Comparison of ENCODE assay signal across 1 cellular context in genomic region chr1:156898151-156898550, GRCh38.
TF ChIP-seq lines count a peak whose summit lies in the region.

No MANE protein-coding gene starts in this region.

TF ChIP-seq in HCT116, 20 proteins besides CTCF, POLR2A, EP300 and RAD21 (continued from another document):
- no peak for TF ChIP-seq REST (IDR thresholded peaks at IDR 0.05; ENCODE audit: low read depth)
- no peak for TF ChIP-seq SP1 (IDR thresholded peaks at IDR 0.05; ENCODE audit: low read depth)
- TF ChIP-seq EGR1 (IDR thresholded peaks at IDR 0.05; ENCODE audit: low read depth): no peak
- TF ChIP-seq ZNF274 (IDR thresholded peaks at IDR 0.05; ENCODE audit: low read depth, low read length): no peak
- TF ChIP-seq SRF (IDR thresholded peaks at IDR 0.05; ENCODE audit: low read depth): no peak
- no peak for TF ChIP-seq JUND (IDR thresholded peaks at IDR 0.05)
- TF ChIP-seq YY1 (IDR thresholded peaks at IDR 0.05; ENCODE audit: extremely low read depth, insufficient replicate concordance, low read depth, low read length): no peak
- TF ChIP-seq, protein P1, sequence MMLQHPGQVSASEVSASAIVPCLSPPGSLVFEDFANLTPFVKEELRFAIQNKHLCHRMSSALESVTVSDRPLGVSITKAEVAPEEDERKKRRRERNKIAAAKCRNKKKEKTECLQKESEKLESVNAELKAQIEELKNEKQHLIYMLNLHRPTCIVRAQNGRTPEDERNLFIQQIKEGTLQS (IDR thresholded peaks at IDR 0.05): no peak
